In genomic region chr17:75878174-75878998, GRCh38 we compare ENCODE assay signal across 8 cellular contexts. TPM values are rescaled to one million over a fixed set of nuclear protein-coding genes. Genes with fewer than 3 reads are reported as not detected.
DNase-seq lines count a peak whose midpoint lies in the region; ATAC-seq, FAIRE-seq and TF ChIP-seq lines count a peak whose summit lies in the region.

Gene TRIM47 (minus strand): TSS chr17:75878581. CDS start chr17:75878548, 33 bp downstream.

- POLR2A ChIA-PET in CD4-positive, alpha-beta memory T cell (lab: Charles Lee; ENCODE audit: partially characterized antibody): interaction anchor here (0.5 to 16.3 kb wide), 10 partner anchors 8 to 212 kb away, joined by 3 to 563 read pairs (median 5); partner anchors contain the start of genes ACOX1, MRPL38, TEN1 and TRIM65
- POLR2A ChIA-PET in HEK293 (lab: Yijun Ruan, JAX) (interaction anchor here (0.9 to 5.1 kb wide), 12 partner anchors 11 to 169 kb away, joined by 3 to 34 read pairs (median 4); partner anchors contain the start of genes MRPL38, TRIM65 and WBP2), H1 (lab: Charles Lee; ENCODE audit: partially characterized antibody) (interaction anchor here (1.2 to 12.1 kb wide), 12 partner anchors 11 to 201 kb away, joined by 3 to 143 read pairs (median 5); partner anchors contain the start of genes TRIM65, UNC13D, WBP2 and ZACN)

- H3K9me3 ChIP-seq in CD4-positive, alpha-beta memory T cell (ENCODE audit: control insufficient read depth in 1 of 2, low read length in 2 of 2): no peaks in the 10 kb centered on the region
- H3K9me3 ChIP-seq in HEK293 (ENCODE audit: control insufficient read depth, insufficient read depth, low read depth, low read length): no peaks in the 10 kb centered on the region
- 0 out of 2 replicates have a peak, but pooled peaks cover 5% of the 10 kb centered on the region for H3K9me3 ChIP-seq in SJSA1 (replicated peaks)
- no peaks in the 10 kb centered on the region for H3K9me3 ChIP-seq in H1 (ENCODE audit: insufficient read depth in 2 of 2, low read depth in 1 of 2, low read length in 1 of 2)

- H2AK5ac ChIP-seq in H1 (ENCODE audit: low read depth, low read length): no peak within 1 kb of the TSS

- no peak for TF ChIP-seq RAD21 in H1 (IDR thresholded peaks at IDR 0.05 in 1 of 2, conservative IDR thresholded peaks at IDR 0.05 in 1 of 2; ENCODE audit: low read depth in 2 of 2, low read length in 2 of 2)

- peak in 1 of 5 donors; percentile 14 for DNase-seq in CD4-positive, alpha-beta memory T cell
- peak; percentile 72 to 79 for DNase-seq in SJSA1 (ENCODE audit: low read depth in 1 of 2, low spot score in 2 of 2)
- DNase-seq in H1 (ENCODE audit: low read depth in 1 of 2, low spot score in 2 of 2): peak in 1 of 2 experiments; percentile 71
- DNase-seq in lung microvascular endothelial cell (ENCODE audit: low read depth in 2 of 2): peak; percentile 74 to 83
- DNase-seq in GM10266 (ENCODE audit: extremely low spot score): no peak

- no peak for TF ChIP-seq POLR2A in H1 (IDR thresholded peaks at IDR 0.05; ENCODE audit: control extremely low read depth in 1 of 2, low read depth in 2 of 2, low read length in 2 of 2)

- H3K18ac ChIP-seq in H1 (ENCODE audit: extremely low read depth, low read length): peak within 1 kb of the TSS; percentile 71

- H3K27me3 Mint-ChIP-seq in CD4-positive, alpha-beta memory T cell: no peaks in the 10 kb centered on the region

- intact Hi-C loops in CD4-positive, alpha-beta memory T cell (cut with micrococcal nuclease): no loop called here

- no peak within 1 kb of the TSS for H3K4ac ChIP-seq in H1 (replicated peaks; ENCODE audit: insufficient read length, low read depth, low read length)

- no peak within 1 kb of the TSS for H3K14ac ChIP-seq in H1 (ENCODE audit: insufficient read length)

- no peak within 1 kb of the TSS for H2BK20ac ChIP-seq in H1 (ENCODE audit: low read length)

- WGBS in H1 (ENCODE audit: extremely low coverage in 1 of 2, insufficient coverage in 1 of 2, insufficient read length in 1 of 2, insufficient replicate concordance in 2 of 2, low coverage in 1 of 2, low lambda C conversion rate in 2 of 2, missing lambda C conversion rate in 1 of 2), 2 experiments: 6% methylated on average over 56 of the region's 87 CpGs; no CpG with 5 or more reads in 1 of the 2 experiments

- ATAC-seq in HG03469 (IDR thresholded peaks at IDR 0.05; ENCODE audit: unreplicated experiment): no peak

- H3K36me3 Mint-ChIP-seq in CD4-positive, alpha-beta memory T cell: peaks cover 0 to 8% of the 10 kb centered on the region in 2 donors

- H3K4me3 Mint-ChIP-seq in CD4-positive, alpha-beta memory T cell: peak within 1 kb of the TSS; percentile 89 to 95 (median 91)

- no peak within 1 kb of the TSS; the same call in 1 of the 2 replicates for H2BK15ac ChIP-seq in H1 (ENCODE audit: low read length)

- no peaks in the 10 kb centered on the region for H3K79me2 ChIP-seq in H1 (ENCODE audit: control insufficient read depth in 1 of 2, insufficient read depth in 2 of 2, low read length in 2 of 2)

- H2BK120ac ChIP-seq in H1 (replicated peaks; ENCODE audit: low read depth, low read length): no peak within 1 kb of the TSS

- H4K20me1 ChIP-seq in H1 (replicated peaks in 1 of 2; ENCODE audit: control insufficient read depth in 1 of 2, insufficient read depth in 2 of 2, low read length in 2 of 2): peaks cover 0 to 3% of the 10 kb centered on the region in 2 experiments

- H3K79me1 ChIP-seq in H1 (ENCODE audit: low read depth, low read length): no peaks in the 10 kb centered on the region

- TF ChIP-seq CTCF in HEK293 (tag by site-specific recombination; IDR thresholded peaks at IDR 0.05) (no peak), H1 (IDR thresholded peaks at IDR 0.05; ENCODE audit: control extremely low read depth in 1 of 3, insufficient read depth in 1 of 3, low read depth in 1 of 3, low read length in 3 of 3) (no peak), subcutaneous adipose tissue (IDR thresholded peaks at IDR 0.05; ENCODE audit: low read depth) (no peak), GM10266 (IDR thresholded peaks at IDR 0.05; ENCODE audit: control insufficient read depth, insufficient read depth, low read depth, missing control alignments) (no peak)

- no peak within 1 kb of the TSS for H3K56ac ChIP-seq in H1 (replicated peaks; ENCODE audit: insufficient read length, low read depth, low read length)

- peak within 1 kb of the TSS; percentile 73 to 94 for H3K4me2 ChIP-seq in H1 (ENCODE audit: insufficient read depth in 1 of 2, low read depth in 2 of 2, low read length in 2 of 2)

- CTCF ChIA-PET in CD4-positive, alpha-beta memory T cell (lab: Charles Lee; ENCODE audit: partially characterized antibody): interaction anchor here (0.8 to 14.1 kb wide), 10 partner anchors 11 to 127 kb away, joined by 3 to 266 read pairs (median 6); partner anchors contain the start of genes GALK1, MRPL38, TRIM65 and UNK
- CTCF ChIA-PET in HEK293 (lab: Yijun Ruan, JAX) (interaction anchor here (0.6 to 3.6 kb wide), 12 partner anchors 10 to 120 kb away, joined by 3 to 28 read pairs (median 7); partner anchors contain the start of genes MRPL38, TRIM65 and WBP2), H1 (lab: Charles Lee; ENCODE audit: partially characterized antibody) (interaction anchor here (1.0 to 11.3 kb wide), 13 partner anchors 9 to 136 kb away, joined by 3 to 157 read pairs (median 4); partner anchors contain the start of gene TRIM65)

- peak within 1 kb of the TSS; percentile 20; the same call in 1 of the 2 replicates for H2BK12ac ChIP-seq in H1 (ENCODE audit: low read depth, low read length)

- no peak within 1 kb of the TSS for H4K91ac ChIP-seq in H1 (replicated peaks; ENCODE audit: insufficient read length, low read length)

- H3K4me1 Mint-ChIP-seq in CD4-positive, alpha-beta memory T cell: peaks cover 24 to 56% (median 40%) of the 10 kb centered on the region in 4 donors

- H2AFZ ChIP-seq in H1 (ENCODE audit: low read length): peak within 1 kb of the TSS; percentile 58

- no peaks in the 10 kb centered on the region for H3K9me3 Mint-ChIP-seq in CD4-positive, alpha-beta memory T cell

- H3K27ac ChIP-seq in CD4-positive, alpha-beta memory T cell (ENCODE audit: low read depth, low read length): peak within 1 kb of the TSS; percentile 56
- H3K27ac ChIP-seq in HEK293 (ENCODE audit: extremely low read depth, low read depth, low read length) (peak within 1 kb of the TSS; percentile 61; the same call in 1 of the 2 replicates), SJSA1 (peak within 1 kb of the TSS; percentile 54), H1 (ENCODE audit: low read depth, low read length) (no peak within 1 kb of the TSS)

- H3K4me1 ChIP-seq in CD4-positive, alpha-beta memory T cell (ENCODE audit: insufficient read depth, low read length): peaks cover 58% of the 10 kb centered on the region
- no peaks in the 10 kb centered on the region; the same call in 1 of the 2 replicates for H3K4me1 ChIP-seq in HEK293 (ENCODE audit: control insufficient read depth, insufficient read depth, low read length)
- H3K4me1 ChIP-seq in SJSA1 (replicated peaks): peaks cover 32% of the 10 kb centered on the region
- peaks cover 0 to 22% (median 12%) of the 10 kb centered on the region in 4 experiments; a peak in 6 of 7 replicates for H3K4me1 ChIP-seq in H1 (replicated peaks in 1 of 4; ENCODE audit: control insufficient read depth in 3 of 4, insufficient read depth in 4 of 4, low read length in 3 of 4)

- H3K27me3 ChIP-seq in CD4-positive, alpha-beta memory T cell (ENCODE audit: insufficient read depth, low read length): no peaks in the 10 kb centered on the region
- H3K27me3 ChIP-seq in SJSA1 (replicated peaks) (no peaks in the 10 kb centered on the region), H1 (replicated peaks in 1 of 4; ENCODE audit: control insufficient read depth in 3 of 4, extremely low read depth in 1 of 4, insufficient read depth in 3 of 4, low read length in 3 of 4) (peaks cover 10 to 31% (median 24%) of the 10 kb centered on the region in 4 experiments)

- no peak within 1 kb of the TSS for H2BK5ac ChIP-seq in H1 (ENCODE audit: low read depth, low read length)

- peak within 1 kb of the TSS; percentile 88 to 97 (median 94) for H3K27ac Mint-ChIP-seq in CD4-positive, alpha-beta memory T cell

- H3K9ac ChIP-seq in H1 (replicated peaks in 1 of 4; ENCODE audit: extremely low read depth in 1 of 4, low read depth in 3 of 4, low read length in 3 of 4): peak within 1 kb of the TSS in 2 of 4 experiments; percentile 6 to 53; a peak in 3 of 7 replicates

- H4K8ac ChIP-seq in H1 (ENCODE audit: extremely low read depth, insufficient read depth, low read length): peak within 1 kb of the TSS; percentile 88

- peak within 1 kb of the TSS; percentile 61 to 76 for H3K4me3 ChIP-seq in CD4-positive, alpha-beta memory T cell (ENCODE audit: low read length in 2 of 2)
- H3K4me3 ChIP-seq in HEK293 (ENCODE audit: low read depth, low read length): peak within 1 kb of the TSS; percentile 24
- H3K4me3 ChIP-seq in SJSA1: peak within 1 kb of the TSS; percentile 47
- H3K4me3 ChIP-seq in H1 (ENCODE audit: extremely low read depth in 1 of 4, insufficient read depth in 2 of 4, low read depth in 3 of 4, low read length in 4 of 4): peak within 1 kb of the TSS; percentile 40 to 72 (median 66)

- no peak for TF ChIP-seq EP300 in H1 (IDR thresholded peaks at IDR 0.05; ENCODE audit: borderline replicate concordance in 1 of 2, low read depth in 2 of 2, low read length in 2 of 2)

- no peak within 1 kb of the TSS for H3K23ac ChIP-seq in H1 (ENCODE audit: insufficient read length)

- H3K36me3 ChIP-seq in CD4-positive, alpha-beta memory T cell (ENCODE audit: insufficient read depth, low read length): no peaks in the 10 kb centered on the region
- H3K36me3 ChIP-seq in HEK293 (ENCODE audit: control insufficient read depth in 2 of 2, insufficient read depth in 1 of 2, low read length in 2 of 2): peaks cover 0 to 4% of the 10 kb centered on the region in 2 experiments; a peak in 1 of 3 replicates
- H3K36me3 ChIP-seq in SJSA1: peaks cover 12% of the 10 kb centered on the region; the same call in 1 of the 2 replicates
- H3K36me3 ChIP-seq in H1 (ENCODE audit: control insufficient read depth in 2 of 4, insufficient read depth in 4 of 4, low read length in 3 of 4): no peaks in the 10 kb centered on the region

- peaks cover 15% of the 10 kb centered on the region; the same call in 1 of the 2 replicates for H3K23me2 ChIP-seq in H1 (ENCODE audit: low read depth, low read length)

- H4K5ac ChIP-seq in H1 (ENCODE audit: insufficient read length, low read depth, low read length): no peak within 1 kb of the TSS

- FAIRE-seq in H1 (lab: Jason Lieb, UNC): no peak

RNA-seq across cellular contexts. Expression of gene TRIM47, which starts in this region (rescaled TPM):
- total RNA-seq in CD4-positive, alpha-beta memory T cell: 10 to 100 TPM; 17.5 to 22.6 TPM
- polyA plus RNA-seq in CD4-positive, alpha-beta memory T cell: 10 to 100 TPM; 11.2 to 26.8 TPM
- 11.9 and 17.5 TPM in 2 replicates for total RNA-seq in SJSA1 (2014; rRNA removed; shearing (Covaris generic))
- 5.1 and 6.4 TPM in 2 replicates for total RNA-seq in H1 (2021; fragmentation: NEBNext Ultra II Directional; extraction: Animal tissue kit (Norgen Biotek cat#: 25700))
- polyA plus RNA-seq in H1 (2011; rRNA removed): 6.3 and 11.6 TPM in 2 replicates
- polyA plus RNA-seq in H1 (2011; cell fraction: cytosol; rRNA removed): 6.2 TPM
- polyA plus RNA-seq in H1 (2011; cell fraction: nucleus; rRNA removed): 12.1 TPM
- polyA plus RNA-seq in H1 (2012, experiment 1 of 2): 5.0 to 8.3 TPM (median 5.5 TPM) in 4 replicates
- polyA plus RNA-seq in H1 (2012, experiment 2 of 2): 5.4 TPM
- 5.7 TPM for polyA plus RNA-seq in H1 (2013, experiment 1 of 2)
- polyA plus RNA-seq in H1 (2013, experiment 2 of 2): 6.1 TPM
- polyA minus RNA-seq in H1 (2011; rRNA and poly(A)+ RNA removed): 2.6 and 3.7 TPM in 2 replicates
- polyA minus RNA-seq in H1 (2011; cell fraction: cytosol; rRNA and poly(A)+ RNA removed): 5.0 TPM
- polyA minus RNA-seq in H1 (2011; cell fraction: nucleus; rRNA and poly(A)+ RNA removed): 6.2 TPM
- total RNA-seq in lung microvascular endothelial cell (42.7 and 56.9 TPM in 2 replicates), subcutaneous adipose tissue (10 to 100 TPM; 10.3 to 23.0 (median 20.8) TPM)
